1 cellular context compared by ENCODE assay signal in the genomic region with DNA sequence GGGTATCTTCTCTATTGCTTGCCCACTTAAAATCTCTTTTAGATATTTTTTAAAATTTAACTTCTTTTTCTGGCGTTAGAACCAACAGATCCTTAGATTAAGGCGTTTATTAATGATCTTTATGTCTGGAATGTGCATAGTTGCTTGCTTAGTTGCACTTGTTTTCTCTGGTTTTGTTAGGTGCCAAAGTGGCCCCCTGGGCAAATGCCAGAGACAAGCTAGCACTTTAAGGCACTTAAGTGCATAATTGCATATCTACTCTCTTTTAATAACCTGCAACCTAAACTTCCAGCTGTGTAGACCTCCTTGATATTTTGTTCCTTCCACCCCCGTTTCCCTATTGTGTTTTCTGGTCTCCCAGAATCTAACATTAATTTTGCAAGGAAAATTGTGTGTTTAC.
TF ChIP-seq lines count a peak whose summit lies in the region.

No MANE protein-coding gene starts in this region.

TF ChIP-seq in K562, 482 proteins besides CTCF, POLR2A, EP300 and RAD21:
- no peak for TF ChIP-seq HDAC1 (IDR thresholded peaks at IDR 0.05)
- TF ChIP-seq MED1 (CRISPR knock-in tag; IDR thresholded peaks at IDR 0.05; ENCODE audit: borderline replicate concordance), result no peak
- TF ChIP-seq FOXM1 (IDR thresholded peaks at IDR 0.05; ENCODE audit: low read depth), result no peak
- no peak for TF ChIP-seq FOXM1 (CRISPR knock-in tag; IDR thresholded peaks at IDR 0.05; ENCODE audit: low read depth)
- TF ChIP-seq, protein P1, sequence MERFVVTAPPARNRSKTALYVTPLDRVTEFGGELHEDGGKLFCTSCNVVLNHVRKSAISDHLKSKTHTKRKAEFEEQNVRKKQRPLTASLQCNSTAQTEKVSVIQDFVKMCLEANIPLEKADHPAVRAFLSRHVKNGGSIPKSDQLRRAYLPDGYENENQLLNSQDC (CRISPR knock-in tag; IDR thresholded peaks at IDR 0.05), result no peak
- no peak for TF ChIP-seq SP2 (IDR thresholded peaks at IDR 0.05; ENCODE audit: extremely low read depth, low read depth, low read length, poor library complexity, severe bottlenecking)
- TF ChIP-seq SRSF7 (optimal IDR thresholded peaks at IDR 0.05; ENCODE audit: low read depth, low read length), result no peak
- no peak for TF ChIP-seq HDAC2 (IDR thresholded peaks at IDR 0.05)
- no peak for TF ChIP-seq PHF8 (IDR thresholded peaks at IDR 0.05; ENCODE audit: borderline replicate concordance, low read length)
- no peak for TF ChIP-seq TAF9B (IDR thresholded peaks at IDR 0.05; ENCODE audit: partially characterized antibody)
- TF ChIP-seq MECOM (CRISPR knock-in tag; IDR thresholded peaks at IDR 0.05), result no peak
- no peak for TF ChIP-seq ZNF324 (CRISPR knock-in tag; IDR thresholded peaks at IDR 0.05)
- no peak for TF ChIP-seq ELF2 (CRISPR knock-in tag; IDR thresholded peaks at IDR 0.05)
- TF ChIP-seq, protein P2, sequence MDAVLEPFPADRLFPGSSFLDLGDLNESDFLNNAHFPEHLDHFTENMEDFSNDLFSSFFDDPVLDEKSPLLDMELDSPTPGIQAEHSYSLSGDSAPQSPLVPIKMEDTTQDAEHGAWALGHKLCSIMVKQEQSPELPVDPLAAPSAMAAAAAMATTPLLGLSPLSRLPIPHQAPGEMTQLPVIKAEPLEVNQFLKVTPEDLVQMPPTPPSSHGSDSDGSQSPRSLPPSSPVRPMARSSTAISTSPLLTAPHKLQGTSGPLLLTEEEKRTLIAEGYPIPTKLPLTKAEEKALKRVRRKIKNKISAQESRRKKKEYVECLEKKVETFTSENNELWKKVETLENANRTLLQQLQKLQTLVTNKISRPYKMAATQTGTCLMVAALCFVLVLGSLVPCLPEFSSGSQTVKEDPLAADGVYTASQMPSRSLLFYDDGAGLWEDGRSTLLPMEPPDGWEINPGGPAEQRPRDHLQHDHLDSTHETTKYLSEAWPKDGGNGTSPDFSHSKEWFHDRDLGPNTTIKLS (IDR thresholded peaks at IDR 0.05; ENCODE audit: borderline replicate concordance, low read depth), result no peak
